Comparison of ENCODE assay signal across 1 cellular context in the genomic region with DNA sequence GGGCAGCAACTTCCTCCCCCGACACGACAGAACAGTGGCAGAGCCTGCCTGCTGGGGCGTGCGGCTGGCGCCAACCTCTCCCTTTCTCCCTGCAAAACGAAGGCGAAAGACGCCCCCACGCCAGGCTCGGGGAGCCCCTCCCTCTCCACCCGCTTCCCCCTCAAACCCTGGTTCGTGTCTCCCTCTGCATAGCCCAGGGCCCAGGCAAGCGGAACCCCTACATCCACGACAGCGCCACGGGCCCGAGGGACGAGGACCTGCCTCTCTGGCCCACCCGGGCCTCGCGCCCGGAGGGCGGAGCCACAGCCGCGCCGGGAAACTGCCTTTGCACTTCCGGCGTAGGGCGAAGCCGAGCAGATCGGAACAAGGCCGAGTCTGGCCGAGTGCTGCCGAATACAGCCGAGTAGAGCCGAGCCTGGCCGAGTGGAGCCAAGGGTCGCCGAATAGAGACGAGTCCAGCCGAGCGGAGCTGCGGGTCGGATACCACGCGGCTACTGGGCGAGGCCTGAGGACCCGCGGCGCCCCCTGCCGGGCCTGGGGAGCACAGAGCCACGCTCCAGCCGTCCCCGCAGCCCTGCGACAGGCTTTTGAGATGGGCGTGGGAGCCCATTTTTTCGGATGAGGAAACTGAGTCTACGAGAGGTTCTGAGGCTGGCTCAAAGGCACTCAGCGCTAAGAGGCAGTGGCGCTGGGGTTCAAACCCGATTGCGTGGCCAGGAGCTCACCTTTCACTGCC.
A peak's percentile ranks its signal among the peaks of the same experiment; 100 is the strongest.
TF ChIP-seq lines count a peak whose summit lies in the region.

No MANE protein-coding gene starts in this region.

TF ChIP-seq in HepG2, 621 proteins besides CTCF, POLR2A, EP300 and RAD21 (continued from another document and continues in another):
- TF ChIP-seq, protein P1, sequence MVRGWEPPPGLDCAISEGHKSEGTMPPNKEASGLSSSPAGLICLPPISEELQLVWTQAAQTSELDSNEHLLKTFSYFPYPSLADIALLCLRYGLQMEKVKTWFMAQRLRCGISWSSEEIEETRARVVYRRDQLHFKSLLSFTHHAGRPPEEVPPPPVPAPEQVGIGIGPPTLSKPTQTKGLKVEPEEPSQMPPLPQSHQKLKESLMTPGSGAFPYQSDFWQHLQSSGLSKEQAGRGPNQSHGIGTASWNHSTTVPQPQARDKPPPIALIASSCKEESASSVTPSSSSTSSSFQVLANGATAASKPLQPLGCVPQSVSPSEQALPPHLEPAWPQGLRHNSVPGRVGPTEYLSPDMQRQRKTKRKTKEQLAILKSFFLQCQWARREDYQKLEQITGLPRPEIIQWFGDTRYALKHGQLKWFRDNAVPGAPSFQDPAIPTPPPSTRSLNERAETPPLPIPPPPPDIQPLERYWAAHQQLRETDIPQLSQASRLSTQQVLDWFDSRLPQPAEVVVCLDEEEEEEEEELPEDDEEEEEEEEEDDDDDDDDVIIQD (CRISPR knock-in tag; IDR thresholded peaks at IDR 0.05; ENCODE audit: low read depth) = no peak
- TF ChIP-seq ZNF549 (CRISPR knock-in tag; IDR thresholded peaks at IDR 0.05) (no peak), TAF1 (CRISPR knock-in tag; IDR thresholded peaks at IDR 0.05) (peak; percentile 77; the same call in 1 of the 2 replicates), RBM22 (optimal IDR thresholded peaks at IDR 0.05; ENCODE audit: low read length) (no peak), DPF2 (CRISPR knock-in tag; IDR thresholded peaks at IDR 0.05; ENCODE audit: borderline replicate concordance, low read depth) (no peak; the same call in 1 of the 2 replicates), ZNF605 (CRISPR knock-in tag; IDR thresholded peaks at IDR 0.05) (peak; percentile 85), MYNN (CRISPR knock-in tag; IDR thresholded peaks at IDR 0.05; ENCODE audit: low read depth) (no peak), ZBTB8A (CRISPR knock-in tag; IDR thresholded peaks at IDR 0.05; ENCODE audit: borderline replicate concordance, low read depth) (no peak), SATB2 (CRISPR knock-in tag; IDR thresholded peaks at IDR 0.05) (no peak; the same call in 1 of the 2 replicates), ATF7-NPFF (CRISPR knock-in tag; IDR thresholded peaks at IDR 0.05; ENCODE audit: low read depth) (peak; percentile 87), ZNF333 (CRISPR knock-in tag; IDR thresholded peaks at IDR 0.05; ENCODE audit: borderline replicate concordance) (no peak), SMC3 (IDR thresholded peaks at IDR 0.05; ENCODE audit: low read length) (peak; percentile 16; the same call in 1 of the 2 replicates), PHB2 (IDR thresholded peaks at IDR 0.05; ENCODE audit: partially characterized antibody) (no peak), ZNF121 (CRISPR knock-in tag; IDR thresholded peaks at IDR 0.05) (no peak; the same call in 1 of the 2 replicates), MIER2 (CRISPR knock-in tag; IDR thresholded peaks at IDR 0.05) (no peak), JUN (CRISPR knock-in tag; IDR thresholded peaks at IDR 0.05) (peak; percentile 40; the same call in 1 of the 2 replicates), ZNF790 (CRISPR knock-in tag; IDR thresholded peaks at IDR 0.05; ENCODE audit: borderline replicate concordance) (no peak), SRSF1 (optimal IDR thresholded peaks at IDR 0.05; ENCODE audit: low read depth, low read length) (peak; percentile 47), ZBTB3 (CRISPR knock-in tag; IDR thresholded peaks at IDR 0.05; ENCODE audit: borderline replicate concordance, low read depth) (no peak), ZNF34 (CRISPR knock-in tag; IDR thresholded peaks at IDR 0.05; ENCODE audit: borderline replicate concordance) (peak; percentile 75; the same call in 1 of the 2 replicates), SP1 (IDR thresholded peaks at IDR 0.05) (no peak), SP1 (CRISPR knock-in tag; IDR thresholded peaks at IDR 0.05) (no peak), ZNF282 (IDR thresholded peaks at IDR 0.05; ENCODE audit: partially characterized antibody) (no peak), ZNF564 (CRISPR knock-in tag; IDR thresholded peaks at IDR 0.05) (no peak), RCOR2 (CRISPR knock-in tag; IDR thresholded peaks at IDR 0.05) (no peak), U2AF1 (optimal IDR thresholded peaks at IDR 0.05; ENCODE audit: low read depth, low read length) (peak; percentile 22), AKAP8 (CRISPR knock-in tag; IDR thresholded peaks at IDR 0.05) (peak; percentile 27; the same call in 1 of the 2 replicates), TMF1 (CRISPR knock-in tag; IDR thresholded peaks at IDR 0.05; ENCODE audit: low read depth) (peak; percentile 60; the same call in 1 of the 2 replicates), PCBP2 (optimal IDR thresholded peaks at IDR 0.05; ENCODE audit: low read depth, low read length, poor library complexity, severe bottlenecking) (no peak)
- TF ChIP-seq, protein P2, sequence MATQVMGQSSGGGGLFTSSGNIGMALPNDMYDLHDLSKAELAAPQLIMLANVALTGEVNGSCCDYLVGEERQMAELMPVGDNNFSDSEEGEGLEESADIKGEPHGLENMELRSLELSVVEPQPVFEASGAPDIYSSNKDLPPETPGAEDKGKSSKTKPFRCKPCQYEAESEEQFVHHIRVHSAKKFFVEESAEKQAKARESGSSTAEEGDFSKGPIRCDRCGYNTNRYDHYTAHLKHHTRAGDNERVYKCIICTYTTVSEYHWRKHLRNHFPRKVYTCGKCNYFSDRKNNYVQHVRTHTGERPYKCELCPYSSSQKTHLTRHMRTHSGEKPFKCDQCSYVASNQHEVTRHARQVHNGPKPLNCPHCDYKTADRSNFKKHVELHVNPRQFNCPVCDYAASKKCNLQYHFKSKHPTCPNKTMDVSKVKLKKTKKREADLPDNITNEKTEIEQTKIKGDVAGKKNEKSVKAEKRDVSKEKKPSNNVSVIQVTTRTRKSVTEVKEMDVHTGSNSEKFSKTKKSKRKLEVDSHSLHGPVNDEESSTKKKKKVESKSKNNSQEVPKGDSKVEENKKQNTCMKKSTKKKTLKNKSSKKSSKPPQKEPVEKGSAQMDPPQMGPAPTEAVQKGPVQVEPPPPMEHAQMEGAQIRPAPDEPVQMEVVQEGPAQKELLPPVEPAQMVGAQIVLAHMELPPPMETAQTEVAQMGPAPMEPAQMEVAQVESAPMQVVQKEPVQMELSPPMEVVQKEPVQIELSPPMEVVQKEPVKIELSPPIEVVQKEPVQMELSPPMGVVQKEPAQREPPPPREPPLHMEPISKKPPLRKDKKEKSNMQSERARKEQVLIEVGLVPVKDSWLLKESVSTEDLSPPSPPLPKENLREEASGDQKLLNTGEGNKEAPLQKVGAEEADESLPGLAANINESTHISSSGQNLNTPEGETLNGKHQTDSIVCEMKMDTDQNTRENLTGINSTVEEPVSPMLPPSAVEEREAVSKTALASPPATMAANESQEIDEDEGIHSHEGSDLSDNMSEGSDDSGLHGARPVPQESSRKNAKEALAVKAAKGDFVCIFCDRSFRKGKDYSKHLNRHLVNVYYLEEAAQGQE (IDR thresholded peaks at IDR 0.05; ENCODE audit: borderline replicate concordance in 1 of 2, low read depth in 1 of 2, low read length in 2 of 2) = no peak; a peak in 1 of 4 replicates
- TF ChIP-seq, protein P3, sequence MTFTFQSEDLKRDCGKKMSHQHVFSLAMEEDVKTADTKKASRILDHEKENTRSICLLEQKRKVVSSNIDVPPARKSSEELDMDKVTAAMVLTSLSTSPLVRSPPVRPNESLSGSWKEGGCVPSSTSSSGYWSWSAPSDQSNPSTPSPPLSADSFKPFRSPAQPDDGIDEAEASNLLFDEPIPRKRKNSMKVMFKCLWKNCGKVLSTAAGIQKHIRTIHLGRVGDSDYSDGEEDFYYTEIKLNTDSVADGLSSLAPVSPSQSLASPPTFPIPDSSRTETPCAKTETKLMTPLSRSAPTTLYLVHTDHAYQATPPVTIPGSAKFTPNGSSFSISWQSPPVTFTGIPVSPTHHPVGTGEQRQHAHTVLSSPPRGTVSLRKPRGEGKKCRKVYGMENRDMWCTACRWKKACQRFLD (CRISPR knock-in tag; IDR thresholded peaks at IDR 0.05; ENCODE audit: borderline replicate concordance) = no peak; the same call in 1 of the 2 replicates
- TF ChIP-seq, protein P4, sequence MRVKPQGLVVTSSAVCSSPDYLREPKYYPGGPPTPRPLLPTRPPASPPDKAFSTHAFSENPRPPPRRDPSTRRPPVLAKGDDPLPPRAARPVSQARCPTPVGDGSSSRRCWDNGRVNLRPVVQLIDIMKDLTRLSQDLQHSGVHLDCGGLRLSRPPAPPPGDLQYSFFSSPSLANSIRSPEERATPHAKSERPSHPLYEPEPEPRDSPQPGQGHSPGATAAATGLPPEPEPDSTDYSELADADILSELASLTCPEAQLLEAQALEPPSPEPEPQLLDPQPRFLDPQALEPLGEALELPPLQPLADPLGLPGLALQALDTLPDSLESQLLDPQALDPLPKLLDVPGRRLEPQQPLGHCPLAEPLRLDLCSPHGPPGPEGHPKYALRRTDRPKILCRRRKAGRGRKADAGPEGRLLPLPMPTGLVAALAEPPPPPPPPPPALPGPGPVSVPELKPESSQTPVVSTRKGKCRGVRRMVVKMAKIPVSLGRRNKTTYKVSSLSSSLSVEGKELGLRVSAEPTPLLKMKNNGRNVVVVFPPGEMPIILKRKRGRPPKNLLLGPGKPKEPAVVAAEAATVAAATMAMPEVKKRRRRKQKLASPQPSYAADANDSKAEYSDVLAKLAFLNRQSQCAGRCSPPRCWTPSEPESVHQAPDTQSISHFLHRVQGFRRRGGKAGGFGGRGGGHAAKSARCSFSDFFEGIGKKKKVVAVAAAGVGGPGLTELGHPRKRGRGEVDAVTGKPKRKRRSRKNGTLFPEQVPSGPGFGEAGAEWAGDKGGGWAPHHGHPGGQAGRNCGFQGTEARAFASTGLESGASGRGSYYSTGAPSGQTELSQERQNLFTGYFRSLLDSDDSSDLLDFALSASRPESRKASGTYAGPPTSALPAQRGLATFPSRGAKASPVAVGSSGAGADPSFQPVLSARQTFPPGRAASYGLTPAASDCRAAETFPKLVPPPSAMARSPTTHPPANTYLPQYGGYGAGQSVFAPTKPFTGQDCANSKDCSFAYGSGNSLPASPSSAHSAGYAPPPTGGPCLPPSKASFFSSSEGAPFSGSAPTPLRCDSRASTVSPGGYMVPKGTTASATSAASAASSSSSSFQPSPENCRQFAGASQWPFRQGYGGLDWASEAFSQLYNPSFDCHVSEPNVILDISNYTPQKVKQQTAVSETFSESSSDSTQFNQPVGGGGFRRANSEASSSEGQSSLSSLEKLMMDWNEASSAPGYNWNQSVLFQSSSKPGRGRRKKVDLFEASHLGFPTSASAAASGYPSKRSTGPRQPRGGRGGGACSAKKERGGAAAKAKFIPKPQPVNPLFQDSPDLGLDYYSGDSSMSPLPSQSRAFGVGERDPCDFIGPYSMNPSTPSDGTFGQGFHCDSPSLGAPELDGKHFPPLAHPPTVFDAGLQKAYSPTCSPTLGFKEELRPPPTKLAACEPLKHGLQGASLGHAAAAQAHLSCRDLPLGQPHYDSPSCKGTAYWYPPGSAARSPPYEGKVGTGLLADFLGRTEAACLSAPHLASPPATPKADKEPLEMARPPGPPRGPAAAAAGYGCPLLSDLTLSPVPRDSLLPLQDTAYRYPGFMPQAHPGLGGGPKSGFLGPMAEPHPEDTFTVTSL (CRISPR knock-in tag; IDR thresholded peaks at IDR 0.05; ENCODE audit: borderline replicate concordance) = no peak
- TF ChIP-seq, protein P5, sequence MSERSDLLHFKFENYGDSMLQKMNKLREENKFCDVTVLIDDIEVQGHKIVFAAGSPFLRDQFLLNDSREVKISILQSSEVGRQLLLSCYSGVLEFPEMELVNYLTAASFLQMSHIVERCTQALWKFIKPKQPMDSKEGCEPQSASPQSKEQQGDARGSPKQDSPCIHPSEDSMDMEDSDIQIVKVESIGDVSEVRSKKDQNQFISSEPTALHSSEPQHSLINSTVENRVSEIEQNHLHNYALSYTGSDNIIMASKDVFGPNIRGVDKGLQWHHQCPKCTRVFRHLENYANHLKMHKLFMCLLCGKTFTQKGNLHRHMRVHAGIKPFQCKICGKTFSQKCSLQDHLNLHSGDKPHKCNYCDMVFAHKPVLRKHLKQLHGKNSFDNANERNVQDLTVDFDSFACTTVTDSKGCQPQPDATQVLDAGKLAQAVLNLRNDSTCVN (CRISPR knock-in tag; IDR thresholded peaks at IDR 0.05; ENCODE audit: borderline replicate concordance) = no peak
- TF ChIP-seq, protein P6, sequence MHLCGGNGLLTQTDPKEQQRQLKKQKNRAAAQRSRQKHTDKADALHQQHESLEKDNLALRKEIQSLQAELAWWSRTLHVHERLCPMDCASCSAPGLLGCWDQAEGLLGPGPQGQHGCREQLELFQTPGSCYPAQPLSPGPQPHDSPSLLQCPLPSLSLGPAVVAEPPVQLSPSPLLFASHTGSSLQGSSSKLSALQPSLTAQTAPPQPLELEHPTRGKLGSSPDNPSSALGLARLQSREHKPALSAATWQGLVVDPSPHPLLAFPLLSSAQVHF (CRISPR knock-in tag; IDR thresholded peaks at IDR 0.05) = no peak
- TF ChIP-seq, protein P7, sequence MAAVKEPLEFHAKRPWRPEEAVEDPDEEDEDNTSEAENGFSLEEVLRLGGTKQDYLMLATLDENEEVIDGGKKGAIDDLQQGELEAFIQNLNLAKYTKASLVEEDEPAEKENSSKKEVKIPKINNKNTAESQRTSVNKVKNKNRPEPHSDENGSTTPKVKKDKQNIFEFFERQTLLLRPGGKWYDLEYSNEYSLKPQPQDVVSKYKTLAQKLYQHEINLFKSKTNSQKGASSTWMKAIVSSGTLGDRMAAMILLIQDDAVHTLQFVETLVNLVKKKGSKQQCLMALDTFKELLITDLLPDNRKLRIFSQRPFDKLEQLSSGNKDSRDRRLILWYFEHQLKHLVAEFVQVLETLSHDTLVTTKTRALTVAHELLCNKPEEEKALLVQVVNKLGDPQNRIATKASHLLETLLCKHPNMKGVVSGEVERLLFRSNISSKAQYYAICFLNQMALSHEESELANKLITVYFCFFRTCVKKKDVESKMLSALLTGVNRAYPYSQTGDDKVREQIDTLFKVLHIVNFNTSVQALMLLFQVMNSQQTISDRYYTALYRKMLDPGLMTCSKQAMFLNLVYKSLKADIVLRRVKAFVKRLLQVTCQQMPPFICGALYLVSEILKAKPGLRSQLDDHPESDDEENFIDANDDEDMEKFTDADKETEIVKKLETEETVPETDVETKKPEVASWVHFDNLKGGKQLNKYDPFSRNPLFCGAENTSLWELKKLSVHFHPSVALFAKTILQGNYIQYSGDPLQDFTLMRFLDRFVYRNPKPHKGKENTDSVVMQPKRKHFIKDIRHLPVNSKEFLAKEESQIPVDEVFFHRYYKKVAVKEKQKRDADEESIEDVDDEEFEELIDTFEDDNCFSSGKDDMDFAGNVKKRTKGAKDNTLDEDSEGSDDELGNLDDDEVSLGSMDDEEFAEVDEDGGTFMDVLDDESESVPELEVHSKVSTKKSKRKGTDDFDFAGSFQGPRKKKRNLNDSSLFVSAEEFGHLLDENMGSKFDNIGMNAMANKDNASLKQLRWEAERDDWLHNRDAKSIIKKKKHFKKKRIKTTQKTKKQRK (IDR thresholded peaks at IDR 0.05; ENCODE audit: low read length) = no peak
- TF ChIP-seq, protein P8, sequence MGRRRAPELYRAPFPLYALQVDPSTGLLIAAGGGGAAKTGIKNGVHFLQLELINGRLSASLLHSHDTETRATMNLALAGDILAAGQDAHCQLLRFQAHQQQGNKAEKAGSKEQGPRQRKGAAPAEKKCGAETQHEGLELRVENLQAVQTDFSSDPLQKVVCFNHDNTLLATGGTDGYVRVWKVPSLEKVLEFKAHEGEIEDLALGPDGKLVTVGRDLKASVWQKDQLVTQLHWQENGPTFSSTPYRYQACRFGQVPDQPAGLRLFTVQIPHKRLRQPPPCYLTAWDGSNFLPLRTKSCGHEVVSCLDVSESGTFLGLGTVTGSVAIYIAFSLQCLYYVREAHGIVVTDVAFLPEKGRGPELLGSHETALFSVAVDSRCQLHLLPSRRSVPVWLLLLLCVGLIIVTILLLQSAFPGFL (CRISPR knock-in tag; IDR thresholded peaks at IDR 0.05) = no peak
